In the genomic region with DNA sequence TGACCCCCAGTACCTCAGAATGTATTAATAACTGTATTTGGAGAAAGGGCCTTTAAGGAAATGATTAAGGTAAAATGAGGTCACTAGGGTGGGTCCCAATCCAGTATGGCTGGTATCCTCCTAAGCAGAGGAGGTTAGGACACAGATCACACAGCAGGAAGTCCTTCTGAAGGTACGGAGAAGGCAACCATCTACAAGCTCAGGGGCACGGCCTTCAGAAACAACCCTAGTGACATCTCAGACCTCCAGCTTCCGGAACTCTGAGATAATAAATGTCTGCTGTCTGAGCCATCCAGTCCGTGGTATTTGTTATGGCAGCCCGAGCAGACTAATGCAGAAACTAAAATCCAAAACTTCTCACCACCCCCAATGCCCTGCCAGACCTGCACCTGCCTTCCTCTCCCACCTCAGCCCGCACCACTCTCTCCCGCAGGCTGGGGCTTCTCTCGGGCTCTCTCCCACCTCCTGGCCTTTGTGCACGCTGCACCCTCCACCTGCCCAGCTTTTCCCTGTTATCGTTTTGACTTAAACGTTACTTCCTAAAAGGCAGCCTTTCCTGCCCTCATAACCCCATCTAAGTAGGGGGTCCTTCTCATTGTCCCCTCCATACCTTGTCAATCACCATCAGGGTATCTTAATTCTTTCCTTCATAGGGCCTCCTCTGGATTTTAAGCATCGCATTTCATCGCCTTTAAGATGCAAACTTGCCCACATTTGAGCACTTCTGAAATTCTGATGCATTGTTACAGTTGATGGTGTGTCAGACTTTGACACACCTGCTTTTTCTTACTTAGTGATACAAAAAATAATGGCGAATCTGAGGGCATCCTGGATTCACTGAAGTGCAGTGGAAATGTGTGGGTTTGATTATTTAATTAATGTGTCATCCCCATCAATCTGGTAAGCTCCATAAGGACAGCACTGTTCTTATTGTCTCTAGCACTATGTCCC, we compare ENCODE assay signal across 1 cellular context.
TF ChIP-seq lines count a peak whose summit lies in the region.

No MANE protein-coding gene starts in this region.

TF ChIP-seq in K562, 482 proteins besides CTCF, POLR2A, EP300 and RAD21 (continued from another document):
- peak; percentile 92; the same call in 1 of the 2 replicates for TF ChIP-seq ZNF449 (CRISPR knock-in tag; IDR thresholded peaks at IDR 0.05)
